8 cellular contexts compared by ENCODE assay signal in genomic region chr11:35313066-35313765, GRCh38.
DNase-seq lines count a peak whose midpoint lies in the region; ATAC-seq and TF ChIP-seq lines count a peak whose summit lies in the region.

No MANE protein-coding gene starts in this region.

- H3K4me3 ChIP-seq in osteoblast (ENCODE audit: insufficient read depth, low read length) = no peak overlapping the region

- peaks cover 6% of the 10 kb centered on the region for H3K4me1 ChIP-seq in osteoblast (ENCODE audit: insufficient read depth, low read length)

- H3K4me2 ChIP-seq in osteoblast (ENCODE audit: insufficient read depth, low read length) = no peak overlapping the region

- H3K79me2 ChIP-seq in osteoblast (ENCODE audit: insufficient read depth, low read length) = no peaks in the 10 kb centered on the region

- DNase-seq in GM13976 (ENCODE audit: low spot score) = peak; percentile 74
- no peak for DNase-seq in caudate nucleus (lab: John Stamatoyannopoulos, UW)
- no peak for DNase-seq in AG20443 (ENCODE audit: low spot score)
- DNase-seq in A172 (ENCODE audit: low spot score) = no peak
- no peak for DNase-seq in erythroblast (lab: John Stamatoyannopoulos, UW)
- no peak for DNase-seq in osteoblast (ENCODE audit: insufficient read length, low spot score, missing footprints)

- no peaks in the 10 kb centered on the region for H3K9me3 ChIP-seq in osteoblast (ENCODE audit: low read depth, low read length)

- H4K20me1 ChIP-seq in osteoblast (ENCODE audit: insufficient read depth, low read length) = no peaks in the 10 kb centered on the region

- peak overlapping the region; percentile 58 for H3K27ac ChIP-seq in caudate nucleus (ENCODE audit: low read depth, low read length)
- H3K27ac ChIP-seq in osteoblast (ENCODE audit: low read depth, low read length) = no peak overlapping the region

- H2AFZ ChIP-seq in osteoblast (ENCODE audit: low read length) = no peak overlapping the region

- no peaks in the 10 kb centered on the region for H3K36me3 ChIP-seq in osteoblast (ENCODE audit: insufficient read depth, low read length)

- in situ Hi-C loops in GM13976 (cut with MboI; ENCODE audit: low sequenced_read_pairs, unreplicated experiment) = no loop called here

- H3K27me3 ChIP-seq in osteoblast (ENCODE audit: insufficient read depth, low read length) = no peaks in the 10 kb centered on the region

- no peak for TF ChIP-seq POLR2A in erythroblast (IDR thresholded peaks at IDR 0.05; ENCODE audit: low read length)

- TF ChIP-seq CTCF in GM13976 (IDR thresholded peaks at IDR 0.05; ENCODE audit: borderline replicate concordance, control extremely low read depth, extremely low read depth, insufficient read depth, missing control alignments) = no peak
- TF ChIP-seq CTCF in osteoblast (IDR thresholded peaks at IDR 0.05; ENCODE audit: extremely low read depth, low read depth, low read length) = no peak

- ATAC-seq in GM21381 (IDR thresholded peaks at IDR 0.05; ENCODE audit: unreplicated experiment) (peak; percentile 86), HG03280 (IDR thresholded peaks at IDR 0.05; ENCODE audit: unreplicated experiment) (peak; percentile 83)
